Comparison of ENCODE assay signal across 2 cellular contexts in the genomic region with DNA sequence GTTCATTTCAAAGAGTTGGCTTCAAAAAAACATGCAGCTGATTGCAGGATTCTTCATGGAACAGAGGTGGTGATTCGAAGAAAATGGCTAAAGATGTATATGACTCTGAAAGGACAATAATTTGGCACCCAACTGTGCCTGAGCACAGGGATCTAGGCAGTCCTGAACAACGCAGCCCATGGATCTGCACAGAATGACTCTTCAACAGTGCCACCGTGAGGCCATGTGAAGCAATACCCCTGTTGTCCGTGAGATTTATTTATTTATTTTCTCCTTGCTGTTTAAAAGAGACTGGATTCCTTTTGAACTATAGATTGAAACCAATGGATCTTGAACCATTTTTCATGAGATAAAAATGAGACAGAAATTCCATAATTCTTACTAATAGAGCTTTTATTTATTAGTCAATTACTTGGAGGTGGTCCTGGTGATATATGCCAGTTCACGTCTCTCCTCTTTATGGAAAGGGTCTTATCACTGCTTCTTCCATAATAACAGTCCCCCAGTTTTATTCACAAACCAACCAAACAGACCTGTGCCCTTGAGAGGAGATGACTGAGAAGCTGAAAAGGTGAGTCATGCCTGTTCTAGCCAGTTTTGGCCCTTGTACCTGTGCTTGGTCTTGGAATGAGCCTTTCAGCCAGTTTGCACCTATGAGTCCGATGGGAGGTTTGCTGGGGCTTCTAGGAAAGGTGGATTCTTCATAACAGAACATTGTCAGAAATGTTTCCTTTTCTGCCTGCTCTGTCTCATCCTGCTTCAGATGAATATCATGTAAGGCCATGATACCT.
TF ChIP-seq lines count a peak whose summit lies in the region.

No MANE protein-coding gene starts in this region.

TF ChIP-seq in Ishikawa, 13 proteins besides CTCF, POLR2A, EP300 and RAD21 (continued from another document):
- TF ChIP-seq YY1 (IDR thresholded peaks at IDR 0.05; ENCODE audit: low read depth) (no peak), CREB1 (IDR thresholded peaks at IDR 0.05; ENCODE audit: low read depth) (no peak), FOXM1 (IDR thresholded peaks at IDR 0.05; ENCODE audit: borderline replicate concordance, low read depth) (no peak), ZBTB7A (IDR thresholded peaks at IDR 0.05; ENCODE audit: low read depth) (no peak)

TF ChIP-seq in HepG2, 621 proteins besides CTCF, POLR2A, EP300 and RAD21 (continued from another document):
- TF ChIP-seq, protein P1, sequence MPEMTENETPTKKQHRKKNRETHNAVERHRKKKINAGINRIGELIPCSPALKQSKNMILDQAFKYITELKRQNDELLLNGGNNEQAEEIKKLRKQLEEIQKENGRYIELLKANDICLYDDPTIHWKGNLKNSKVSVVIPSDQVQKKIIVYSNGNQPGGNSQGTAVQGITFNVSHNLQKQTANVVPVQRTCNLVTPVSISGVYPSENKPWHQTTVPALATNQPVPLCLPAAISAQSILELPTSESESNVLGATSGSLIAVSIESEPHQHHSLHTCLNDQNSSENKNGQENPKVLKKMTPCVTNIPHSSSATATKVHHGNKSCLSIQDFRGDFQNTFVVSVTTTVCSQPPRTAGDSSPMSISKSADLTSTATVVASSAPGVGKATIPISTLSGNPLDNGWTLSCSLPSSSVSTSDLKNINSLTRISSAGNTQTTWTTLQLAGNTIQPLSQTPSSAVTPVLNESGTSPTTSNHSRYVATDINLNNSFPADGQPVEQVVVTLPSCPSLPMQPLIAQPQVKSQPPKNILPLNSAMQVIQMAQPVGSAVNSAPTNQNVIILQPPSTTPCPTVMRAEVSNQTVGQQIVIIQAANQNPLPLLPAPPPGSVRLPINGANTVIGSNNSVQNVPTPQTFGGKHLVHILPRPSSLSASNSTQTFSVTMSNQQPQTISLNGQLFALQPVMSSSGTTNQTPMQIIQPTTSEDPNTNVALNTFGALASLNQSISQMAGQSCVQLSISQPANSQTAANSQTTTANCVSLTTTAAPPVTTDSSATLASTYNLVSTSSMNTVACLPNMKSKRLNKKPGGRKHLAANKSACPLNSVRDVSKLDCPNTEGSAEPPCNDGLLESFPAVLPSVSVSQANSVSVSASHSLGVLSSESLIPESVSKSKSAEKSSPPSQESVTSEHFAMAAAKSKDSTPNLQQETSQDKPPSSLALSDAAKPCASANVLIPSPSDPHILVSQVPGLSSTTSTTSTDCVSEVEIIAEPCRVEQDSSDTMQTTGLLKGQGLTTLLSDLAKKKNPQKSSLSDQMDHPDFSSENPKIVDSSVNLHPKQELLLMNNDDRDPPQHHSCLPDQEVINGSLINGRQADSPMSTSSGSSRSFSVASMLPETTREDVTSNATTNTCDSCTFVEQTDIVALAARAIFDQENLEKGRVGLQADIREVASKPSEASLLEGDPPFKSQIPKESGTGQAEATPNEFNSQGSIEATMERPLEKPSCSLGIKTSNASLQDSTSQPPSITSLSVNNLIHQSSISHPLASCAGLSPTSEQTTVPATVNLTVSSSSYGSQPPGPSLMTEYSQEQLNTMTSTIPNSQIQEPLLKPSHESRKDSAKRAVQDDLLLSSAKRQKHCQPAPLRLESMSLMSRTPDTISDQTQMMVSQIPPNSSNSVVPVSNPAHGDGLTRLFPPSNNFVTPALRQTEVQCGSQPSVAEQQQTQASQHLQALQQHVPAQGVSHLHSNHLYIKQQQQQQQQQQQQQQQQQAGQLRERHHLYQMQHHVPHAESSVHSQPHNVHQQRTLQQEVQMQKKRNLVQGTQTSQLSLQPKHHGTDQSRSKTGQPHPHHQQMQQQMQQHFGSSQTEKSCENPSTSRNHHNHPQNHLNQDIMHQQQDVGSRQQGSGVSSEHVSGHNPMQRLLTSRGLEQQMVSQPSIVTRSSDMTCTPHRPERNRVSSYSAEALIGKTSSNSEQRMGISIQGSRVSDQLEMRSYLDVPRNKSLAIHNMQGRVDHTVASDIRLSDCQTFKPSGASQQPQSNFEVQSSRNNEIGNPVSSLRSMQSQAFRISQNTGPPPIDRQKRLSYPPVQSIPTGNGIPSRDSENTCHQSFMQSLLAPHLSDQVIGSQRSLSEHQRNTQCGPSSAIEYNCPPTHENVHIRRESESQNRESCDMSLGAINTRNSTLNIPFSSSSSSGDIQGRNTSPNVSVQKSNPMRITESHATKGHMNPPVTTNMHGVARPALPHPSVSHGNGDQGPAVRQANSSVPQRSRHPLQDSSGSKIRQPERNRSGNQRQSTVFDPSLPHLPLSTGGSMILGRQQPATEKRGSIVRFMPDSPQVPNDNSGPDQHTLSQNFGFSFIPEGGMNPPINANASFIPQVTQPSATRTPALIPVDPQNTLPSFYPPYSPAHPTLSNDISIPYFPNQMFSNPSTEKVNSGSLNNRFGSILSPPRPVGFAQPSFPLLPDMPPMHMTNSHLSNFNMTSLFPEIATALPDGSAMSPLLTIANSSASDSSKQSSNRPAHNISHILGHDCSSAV (CRISPR knock-in tag; IDR thresholded peaks at IDR 0.05; ENCODE audit: borderline replicate concordance) = no peak
- no peak for TF ChIP-seq ZNF562 (CRISPR knock-in tag; IDR thresholded peaks at IDR 0.05; ENCODE audit: borderline replicate concordance)
- no peak for TF ChIP-seq KAT2B (IDR thresholded peaks at IDR 0.05; ENCODE audit: borderline replicate concordance, low read depth, low read length)
- no peak for TF ChIP-seq SIN3B (IDR thresholded peaks at IDR 0.05; ENCODE audit: low read length)
- TF ChIP-seq SMAD1 (CRISPR knock-in tag; IDR thresholded peaks at IDR 0.05; ENCODE audit: borderline replicate concordance, low read depth) = no peak
- no peak for TF ChIP-seq KLF13 (CRISPR knock-in tag; IDR thresholded peaks at IDR 0.05)
- no peak for TF ChIP-seq RCOR2 (CRISPR knock-in tag; IDR thresholded peaks at IDR 0.05)
